In genomic region chr15:67124111-67124510, GRCh38 we compare ENCODE assay signal across 12 cellular contexts. TPM values are rescaled to one million over a fixed set of nuclear protein-coding genes. Genes with fewer than 3 reads are reported as not detected.
DNase-seq lines count a peak whose midpoint lies in the region; ATAC-seq and TF ChIP-seq lines count a peak whose summit lies in the region.
"Had no signal": no experiment of that assay in that cellular context is flagged by ENCODE, and none has a peak within 500 bp of the region (broad histone marks: within the 10 kb centered on the region; RNA-seq: fewer than 3 reads in every experiment).

No MANE protein-coding gene starts in this region.

- peak; percentile 16 for DNase-seq in DMS53 (lab: John Stamatoyannopoulos, UW)
- DNase-seq in DMS53 treated with DMSO at 0.1 percent for 48 hours (lab: John Stamatoyannopoulos, UW; ENCODE audit: unreplicated experiment), result no peak
- no peak for DNase-seq in SK-N-SH
- DNase-seq in esophagus muscularis mucosa (ENCODE audit: extremely low spot score), result no peak
- no peak for DNase-seq in smooth muscle cell (lab: John Stamatoyannopoulos, UW; ENCODE audit: unreplicated experiment)
- DNase-seq in dorsolateral prefrontal cortex, result no peak
- DNase-seq in sciatic nerve (ENCODE audit: low spot score), result no peak
- no peak for DNase-seq in ovary
- DNase-seq: activated gamma-delta T cell treated with Interleukin-2 at 50 U/mL for 16 hours, left lung, NCI-H2227 treated with DMSO at 0.1 percent for 48 hours had no signal

- no peaks in the 10 kb centered on the region for H3K36me3 ChIP-seq in SK-N-SH (replicated peaks in 1 of 2; ENCODE audit: control insufficient read depth in 1 of 2, insufficient read depth in 2 of 2, low read length in 1 of 2)
- no peaks in the 10 kb centered on the region for H3K36me3 ChIP-seq in esophagus muscularis mucosa
- H3K36me3 ChIP-seq in smooth muscle cell (ENCODE audit: low read depth), result no peaks in the 10 kb centered on the region
- H3K36me3 ChIP-seq in ovary, result no peaks in the 10 kb centered on the region
- H3K36me3 ChIP-seq: left lung had no signal

- no peak for TF ChIP-seq CTCF in SK-N-SH (IDR thresholded peaks at IDR 0.05)
- no peak for TF ChIP-seq CTCF in esophagus muscularis mucosa (IDR thresholded peaks at IDR 0.05)
- TF ChIP-seq CTCF in smooth muscle cell (IDR thresholded peaks at IDR 0.05; ENCODE audit: borderline replicate concordance, insufficient read depth, poor library complexity, severe bottlenecking), result no peak
- TF ChIP-seq CTCF in dorsolateral prefrontal cortex (IDR thresholded peaks at IDR 0.05 in 54 of 56, conservative IDR thresholded peaks at IDR 0.05 in 2 of 56; ENCODE audit: low read depth in 1 of 56, partially characterized antibody in 56 of 56), result no peak
- TF ChIP-seq CTCF in ovary (IDR thresholded peaks at IDR 0.05), result no peak

- H3K4me1 ChIP-seq in SK-N-SH (ENCODE audit: control insufficient read depth in 1 of 2, insufficient read depth in 2 of 2, low read depth in 1 of 2, low read length in 1 of 2) (peaks cover 28 to 57% of the 10 kb centered on the region in 2 experiments), esophagus muscularis mucosa (peaks cover 73 to 89% (median 84%) of the 10 kb centered on the region in 4 donors), smooth muscle cell (ENCODE audit: low read depth) (peaks cover 38% of the 10 kb centered on the region), ovary (ENCODE audit: insufficient read depth) (peaks cover 54% of the 10 kb centered on the region)

- TF ChIP-seq EP300 in SK-N-SH (IDR thresholded peaks at IDR 0.05; ENCODE audit: borderline replicate concordance in 1 of 2, low read depth in 1 of 2, low read length in 1 of 2) (no peak), esophagus muscularis mucosa (IDR thresholded peaks at IDR 0.05) (no peak), ovary (IDR thresholded peaks at IDR 0.05) (no peak)

- peak overlapping the region; percentile 9 to 99; a peak in 2 of 4 replicates for H3K27ac ChIP-seq in SK-N-SH (ENCODE audit: low read depth in 2 of 2, low read length in 1 of 2)
- peak overlapping the region; percentile 81 to 90 (median 86) for H3K27ac ChIP-seq in esophagus muscularis mucosa (replicated peaks in 1 of 4)
- peak overlapping the region; percentile 95 for H3K27ac ChIP-seq in smooth muscle cell (ENCODE audit: low read depth)
- peak overlapping the region in 29 of 59 donors; percentile 15 to 85 (median 70) for H3K27ac ChIP-seq in dorsolateral prefrontal cortex
- H3K27ac ChIP-seq in ovary, result peak overlapping the region in 1 of 2 donors; percentile 84
- H3K27ac ChIP-seq: 22Rv1 had no signal

- H3K9me3 ChIP-seq in SK-N-SH, result no peaks in the 10 kb centered on the region
- H3K9me3 ChIP-seq in esophagus muscularis mucosa, result no peaks in the 10 kb centered on the region
- H3K9me3 ChIP-seq in smooth muscle cell (replicated peaks; ENCODE audit: low read depth), result no peaks in the 10 kb centered on the region
- H3K9me3 ChIP-seq in ovary, result no peaks in the 10 kb centered on the region
- H3K9me3 ChIP-seq: left lung had no signal

- no peak for ATAC-seq in sciatic nerve
- ATAC-seq: left lung had no signal

- TF ChIP-seq RAD21 in SK-N-SH (IDR thresholded peaks at IDR 0.05; ENCODE audit: low read length), result no peak

- TF ChIP-seq POLR2A in esophagus muscularis mucosa (IDR thresholded peaks at IDR 0.05; ENCODE audit: low read depth) (no peak), ovary (IDR thresholded peaks at IDR 0.05) (no peak)

- H3K4me3 ChIP-seq in SK-N-SH (ENCODE audit: low read depth in 2 of 2, low read length in 1 of 2), result no peak overlapping the region
- no peak overlapping the region for H3K4me3 ChIP-seq in esophagus muscularis mucosa
- no peak overlapping the region for H3K4me3 ChIP-seq in smooth muscle cell
- H3K4me3 ChIP-seq in dorsolateral prefrontal cortex, result no peak overlapping the region
- H3K4me3 ChIP-seq in ovary, result no peak overlapping the region
- H3K4me3 ChIP-seq: left lung had no signal

- H2AFZ ChIP-seq in SK-N-SH (ENCODE audit: low read depth) (no peak overlapping the region), smooth muscle cell (ENCODE audit: low read depth) (no peak overlapping the region)

- CTCF ChIA-PET in SK-N-SH (lab: Yijun Ruan, JAX), result interaction anchor here (1.3 kb wide), 1 partner anchor 21 kb away, joined by 3 read pairs; no protein-coding TSS in a partner anchor

- POLR2A ChIA-PET in SK-N-SH (lab: Yijun Ruan, JAX), result no interaction called here

- no peaks in the 10 kb centered on the region for H3K27me3 ChIP-seq in SK-N-SH (ENCODE audit: insufficient read depth)
- H3K27me3 ChIP-seq in esophagus muscularis mucosa, result no peaks in the 10 kb centered on the region
- no peaks in the 10 kb centered on the region for H3K27me3 ChIP-seq in smooth muscle cell (ENCODE audit: low read depth)
- H3K27me3 ChIP-seq in dorsolateral prefrontal cortex, result no peaks in the 10 kb centered on the region
- no peaks in the 10 kb centered on the region for H3K27me3 ChIP-seq in ovary
- H3K27me3 ChIP-seq: left lung had no signal

- intact Hi-C loops in esophagus muscularis mucosa (cut with DNase I) (no loop called here), dorsolateral prefrontal cortex (cut with DNase I) (no loop called here), sciatic nerve (cut with DNase I) (no loop called here), ovary (cut with DNase I) (loop anchor here in 2 of 4 donors (10.0 kb wide), 1 partner anchor 59 kb away; the partner anchor contains the start of gene SMAD3 (in 2 of the 2))

- H3K79me2 ChIP-seq in SK-N-SH (ENCODE audit: insufficient read depth) (peaks cover 76% of the 10 kb centered on the region), smooth muscle cell (ENCODE audit: low read depth) (peaks cover 65% of the 10 kb centered on the region)

- no peaks in the 10 kb centered on the region for H3K9me2 ChIP-seq in SK-N-SH

- H3F3A ChIP-seq in SK-N-SH (replicated peaks; ENCODE audit: insufficient read depth) (peaks cover 71% of the 10 kb centered on the region), smooth muscle cell (ENCODE audit: low read depth) (peaks cover 56% of the 10 kb centered on the region)

- H4K20me1 ChIP-seq in SK-N-SH (ENCODE audit: insufficient read depth) (no peaks in the 10 kb centered on the region), smooth muscle cell (ENCODE audit: low read depth) (no peaks in the 10 kb centered on the region)

- H3K4me2 ChIP-seq in SK-N-SH (peak overlapping the region; percentile 68; the same call in 1 of the 2 replicates), smooth muscle cell (peak overlapping the region; percentile 71)

- H3K9ac ChIP-seq in SK-N-SH (peak overlapping the region; percentile 73), smooth muscle cell (ENCODE audit: low read depth) (no peak overlapping the region)

- WGBS in SK-N-SH (ENCODE audit: low lambda C conversion rate), result 55% methylated on average over 3 of the region's 3 CpGs
- WGBS in esophagus muscularis mucosa, result 83% methylated on average over 3 of the region's 3 CpGs
- WGBS in smooth muscle cell (ENCODE audit: low lambda C conversion rate), result 52% methylated on average over 3 of the region's 3 CpGs
- 66 to 73% (median 71%) methylated on average over 3 of the region's 3 CpGs for WGBS in ovary, 3 donors

TF ChIP-seq in SK-N-SH, 30 proteins besides CTCF, POLR2A, EP300 and RAD21:
- TF ChIP-seq NRF1 (IDR thresholded peaks at IDR 0.05; ENCODE audit: low read depth, low read length) (no peak), TCF12 (IDR thresholded peaks at IDR 0.05) (no peak), FOXM1 (IDR thresholded peaks at IDR 0.05; ENCODE audit: low read depth) (no peak), FOSL2 (IDR thresholded peaks at IDR 0.05; ENCODE audit: borderline replicate concordance, low read depth) (no peak), MXI1 (IDR thresholded peaks at IDR 0.05; ENCODE audit: low read depth, low read length) (no peak), SIN3A (IDR thresholded peaks at IDR 0.05; ENCODE audit: borderline replicate concordance, low read depth, low read length) (no peak), ELF1 (IDR thresholded peaks at IDR 0.05) (no peak), SMC3 (IDR thresholded peaks at IDR 0.05; ENCODE audit: low read depth, low read length) (no peak)
- TF ChIP-seq, protein P1, sequence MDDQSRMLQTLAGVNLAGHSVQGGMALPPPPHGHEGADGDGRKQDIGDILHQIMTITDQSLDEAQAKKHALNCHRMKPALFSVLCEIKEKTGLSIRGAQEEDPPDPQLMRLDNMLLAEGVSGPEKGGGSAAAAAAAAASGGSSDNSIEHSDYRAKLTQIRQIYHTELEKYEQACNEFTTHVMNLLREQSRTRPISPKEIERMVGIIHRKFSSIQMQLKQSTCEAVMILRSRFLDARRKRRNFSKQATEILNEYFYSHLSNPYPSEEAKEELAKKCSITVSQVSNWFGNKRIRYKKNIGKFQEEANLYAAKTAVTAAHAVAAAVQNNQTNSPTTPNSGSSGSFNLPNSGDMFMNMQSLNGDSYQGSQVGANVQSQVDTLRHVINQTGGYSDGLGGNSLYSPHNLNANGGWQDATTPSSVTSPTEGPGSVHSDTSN (IDR thresholded peaks at IDR 0.05), result no peak

RNA-seq across cellular contexts. Expression of gene SMAD3, which starts 58.7 kb away (rescaled TPM):
- 18.0 and 19.5 TPM in 2 replicates for polyA plus RNA-seq in SK-N-SH (2012; rRNA removed)
- polyA plus RNA-seq in SK-N-SH (2012; cell fraction: cytosol; rRNA removed), result 12.0 and 14.6 TPM in 2 replicates
- polyA plus RNA-seq in SK-N-SH (2012; cell fraction: nucleus; rRNA removed), result 47.4 and 59.5 TPM in 2 replicates
- total RNA-seq in esophagus muscularis mucosa, result 10 to 100 TPM; 21.2 to 32.3 (median 24.2) TPM
- 21.9 and 25.9 TPM in 2 replicates for total RNA-seq in smooth muscle cell
- polyA plus RNA-seq in smooth muscle cell, result 20.2 and 27.7 TPM in 2 replicates
- 10 to 100 TPM; 14.8 to 63.4 (median 37.5) TPM for total RNA-seq in dorsolateral prefrontal cortex
- total RNA-seq in sciatic nerve, result 58.8 TPM
- total RNA-seq in ovary, result 10 to 100 TPM; 21.6 to 78.6 (median 46.0) TPM
- polyA plus RNA-seq in ovary, result 10 to 100 TPM; 18.7 to 78.6 TPM
